Comparison of ENCODE assay signal across 12 cellular contexts in genomic region chr3:40299721-40300335, GRCh38. TPM values are rescaled to one million over a fixed set of nuclear protein-coding genes. Genes with fewer than 3 reads are reported as not detected.
DNase-seq lines count a peak whose midpoint lies in the region; ATAC-seq lines count a peak whose summit lies in the region.
"Had no signal": no experiment of that assay in that cellular context is flagged by ENCODE, and none has a peak within 500 bp of the region (broad histone marks: within the 10 kb centered on the region; RNA-seq: fewer than 3 reads in every experiment).

No MANE protein-coding gene starts in this region.

- H3K4me1 Mint-ChIP-seq in central memory CD8-positive, alpha-beta T cell, result no peaks in the 10 kb centered on the region
- H3K4me1 Mint-ChIP-seq in activated T-helper 17 cell treated with anti-CD3 and anti-CD28 coated beads, Interleukin-2, amount 50 U/mL, for 72 hours, result no peaks in the 10 kb centered on the region
- no peaks in the 10 kb centered on the region for H3K4me1 Mint-ChIP-seq in activated CD4-positive, alpha-beta memory T cell treated with anti-CD3 and anti-CD28 coated beads, Interleukin-2, amount 10 ng/mL, durations not matched to agents 7 days and 5 days
- H3K4me1 Mint-ChIP-seq: activated naive CD8-positive, alpha-beta T cell treated with anti-CD3 and anti-CD28 coated beads for 36 hours had no signal

- H3K4me3 ChIP-seq in BLaER1 treated with 17β-estradiol and CSF1 and Interleukin-3, amounts not matched to agents 10 nM and 100 nM, result no peak overlapping the region
- no peak overlapping the region for H3K4me3 ChIP-seq in mesendoderm (ENCODE audit: low read length)
- H3K4me3 ChIP-seq: tibial nerve had no signal

- H3K9me3 Mint-ChIP-seq in central memory CD8-positive, alpha-beta T cell, result no peaks in the 10 kb centered on the region
- H3K9me3 Mint-ChIP-seq in activated T-helper 17 cell treated with anti-CD3 and anti-CD28 coated beads, Interleukin-2, amount 50 U/mL, for 72 hours, result no peaks in the 10 kb centered on the region
- H3K9me3 Mint-ChIP-seq in activated CD4-positive, alpha-beta memory T cell treated with anti-CD3 and anti-CD28 coated beads, Interleukin-2, amount 10 ng/mL, durations not matched to agents 7 days and 5 days, result no peaks in the 10 kb centered on the region
- H3K9me3 Mint-ChIP-seq: activated naive CD8-positive, alpha-beta T cell treated with anti-CD3 and anti-CD28 coated beads for 36 hours had no signal

- DNase-seq in NCI-H460 (ENCODE audit: extremely low read depth, low read depth) (peak; percentile 30), mesendoderm (no peak), NCI-H1092 (lab: John Stamatoyannopoulos, UW) (no peak)
- no peak for DNase-seq in central memory CD8-positive, alpha-beta T cell (ENCODE audit: low spot score in 2 of 2)
- no peak for DNase-seq in central memory CD4-positive, alpha-beta T cell
- no peak for DNase-seq in activated CD4-positive, alpha-beta memory T cell treated with anti-CD3 and anti-CD28 coated beads, Interleukin-2, amount 10 ng/mL, durations not matched to agents 7 days and 5 days
- DNase-seq: activated naive CD8-positive, alpha-beta T cell treated with anti-CD3 and anti-CD28 coated beads for 36 hours; NCI-H2107; T1000 had no signal

- H3K9ac ChIP-seq in BLaER1 treated with 17β-estradiol and CSF1 and Interleukin-3, amounts not matched to agents 10 nM and 100 nM, result peak overlapping the region in 1 of 11 experiments; percentile 47; a peak in 1 of 22 replicates
- no peak overlapping the region for H3K9ac ChIP-seq in mesendoderm (ENCODE audit: low read length)

- no peak overlapping the region for H3K4me3 Mint-ChIP-seq in central memory CD8-positive, alpha-beta T cell
- H3K4me3 Mint-ChIP-seq in activated T-helper 17 cell treated with anti-CD3 and anti-CD28 coated beads, Interleukin-2, amount 50 U/mL, for 72 hours, result no peak overlapping the region
- no peak overlapping the region for H3K4me3 Mint-ChIP-seq in activated CD4-positive, alpha-beta memory T cell treated with anti-CD3 and anti-CD28 coated beads, Interleukin-2, amount 10 ng/mL, durations not matched to agents 7 days and 5 days
- H3K4me3 Mint-ChIP-seq: activated naive CD8-positive, alpha-beta T cell treated with anti-CD3 and anti-CD28 coated beads for 36 hours had no signal

- no peak overlapping the region for H2AK5ac ChIP-seq in mesendoderm (ENCODE audit: low read length)

- ATAC-seq in central memory CD8-positive, alpha-beta T cell (replicated peaks; ENCODE audit: extremely low read depth, poor library complexity, severe bottlenecking), result no peak
- no peak for ATAC-seq in activated T-helper 17 cell treated with anti-CD3 and anti-CD28 coated beads, Interleukin-2, amount 50 U/mL, for 72 hours (replicated peaks)

- WGBS in mesendoderm (ENCODE audit: extremely low coverage, insufficient coverage, low lambda C conversion rate), result no CpG with 5 or more reads among the region's 3 CpGs

- no peak overlapping the region for H2BK120ac ChIP-seq in mesendoderm (ENCODE audit: low read depth, low read length)

- peak overlapping the region in 6 of 11 experiments; percentile 2 to 71 (median 62); a peak in 10 of 22 replicates for H3K4me2 ChIP-seq in BLaER1 treated with 17β-estradiol and CSF1 and Interleukin-3, amounts not matched to agents 10 nM and 100 nM
- H3K4me2 ChIP-seq in mesendoderm (ENCODE audit: low read length), result no peak overlapping the region

- peak overlapping the region in 3 of 11 experiments; percentile 39 to 78 (median 53); a peak in 7 of 22 replicates for H3K27ac ChIP-seq in BLaER1 treated with 17β-estradiol and CSF1 and Interleukin-3, amounts not matched to agents 10 nM and 100 nM
- no peak overlapping the region for H3K27ac ChIP-seq in mesendoderm (ENCODE audit: low read depth, low read length)

- H3K27ac Mint-ChIP-seq in central memory CD8-positive, alpha-beta T cell (ENCODE audit: low read depth), result peak overlapping the region; percentile 2
- no peak overlapping the region for H3K27ac Mint-ChIP-seq in activated T-helper 17 cell treated with anti-CD3 and anti-CD28 coated beads, Interleukin-2, amount 50 U/mL, for 72 hours
- H3K27ac Mint-ChIP-seq in activated CD4-positive, alpha-beta memory T cell treated with anti-CD3 and anti-CD28 coated beads, Interleukin-2, amount 10 ng/mL, durations not matched to agents 7 days and 5 days, result no peak overlapping the region
- H3K27ac Mint-ChIP-seq: activated naive CD8-positive, alpha-beta T cell treated with anti-CD3 and anti-CD28 coated beads for 36 hours had no signal

- H2BK5ac ChIP-seq in mesendoderm (ENCODE audit: low read length), result no peak overlapping the region

- H3K18ac ChIP-seq in mesendoderm (ENCODE audit: low read length), result no peak overlapping the region

- peaks cover 6% of the 10 kb centered on the region for H3K36me3 Mint-ChIP-seq in central memory CD8-positive, alpha-beta T cell (ENCODE audit: insufficient read depth)
- peaks cover 22% of the 10 kb centered on the region for H3K36me3 Mint-ChIP-seq in activated T-helper 17 cell treated with anti-CD3 and anti-CD28 coated beads, Interleukin-2, amount 50 U/mL, for 72 hours (ENCODE audit: low read depth)
- no peaks in the 10 kb centered on the region for H3K36me3 Mint-ChIP-seq in activated CD4-positive, alpha-beta memory T cell treated with anti-CD3 and anti-CD28 coated beads, Interleukin-2, amount 10 ng/mL, durations not matched to agents 7 days and 5 days (ENCODE audit: low read depth)

- H3K4me1 ChIP-seq in BLaER1 treated with 17β-estradiol and CSF1 and Interleukin-3, amounts not matched to agents 10 nM and 100 nM, result peaks cover 0 to 42% (median 8%) of the 10 kb centered on the region in 10 experiments; a peak in 11 of 20 replicates
- H3K4me1 ChIP-seq in mesendoderm (ENCODE audit: control insufficient read depth, low read depth, low read length), result no peaks in the 10 kb centered on the region

- peaks cover 0 to 5% (median 0%) of the 10 kb centered on the region in 11 experiments; a peak in 2 of 22 replicates for H3K9me3 ChIP-seq in BLaER1 treated with 17β-estradiol and CSF1 and Interleukin-3, amounts not matched to agents 10 nM and 100 nM (replicated peaks in 1 of 11)
- H3K9me3 ChIP-seq: tibial nerve had no signal

- H4K20me1 ChIP-seq in BLaER1 treated with 17β-estradiol and CSF1 and Interleukin-3, amounts not matched to agents 10 nM and 100 nM, result no peaks in the 10 kb centered on the region; a peak in 2 of 22 replicates

- peaks cover 0 to 7% (median 0%) of the 10 kb centered on the region in 11 experiments; a peak in 1 of 22 replicates for H3K36me3 ChIP-seq in BLaER1 treated with 17β-estradiol and CSF1 and Interleukin-3, amounts not matched to agents 10 nM and 100 nM
- H3K36me3 ChIP-seq in mesendoderm (ENCODE audit: control insufficient read depth, insufficient read depth, low read length), result no peaks in the 10 kb centered on the region

- peak overlapping the region; percentile 28 for H4K8ac ChIP-seq in mesendoderm (ENCODE audit: low read depth, low read length)

- no peaks in the 10 kb centered on the region for H3K27me3 Mint-ChIP-seq in central memory CD8-positive, alpha-beta T cell
- H3K27me3 Mint-ChIP-seq in activated T-helper 17 cell treated with anti-CD3 and anti-CD28 coated beads, Interleukin-2, amount 50 U/mL, for 72 hours, result no peaks in the 10 kb centered on the region
- no peaks in the 10 kb centered on the region for H3K27me3 Mint-ChIP-seq in activated CD4-positive, alpha-beta memory T cell treated with anti-CD3 and anti-CD28 coated beads, Interleukin-2, amount 10 ng/mL, durations not matched to agents 7 days and 5 days
- H3K27me3 Mint-ChIP-seq: activated naive CD8-positive, alpha-beta T cell treated with anti-CD3 and anti-CD28 coated beads for 36 hours had no signal

- no peaks in the 10 kb centered on the region for H3K27me3 ChIP-seq in BLaER1 treated with 17β-estradiol and CSF1 and Interleukin-3, amounts not matched to agents 10 nM and 100 nM
- no peaks in the 10 kb centered on the region for H3K27me3 ChIP-seq in mesendoderm (ENCODE audit: insufficient read depth, low read length, poor library complexity)
- H3K27me3 ChIP-seq: tibial nerve had no signal

- H3K56ac ChIP-seq in mesendoderm (ENCODE audit: low read length), result no peak overlapping the region

- CTCF ChIA-PET in activated CD4-positive, alpha-beta memory T cell treated with anti-CD3 and anti-CD28 coated beads, Interleukin-2, amount 10 ng/mL, durations not matched to agents 7 days and 5 days (lab: Charles Lee), result interaction anchor here (1.4 kb wide), 1 partner anchor 9 kb away, joined by 7 read pairs; the partner anchor contains the start of gene EIF1B

- H3K79me1 ChIP-seq in mesendoderm (ENCODE audit: low read length), result no peaks in the 10 kb centered on the region

- no peak overlapping the region for H4K5ac ChIP-seq in mesendoderm (ENCODE audit: low read length)

- no peak overlapping the region for H3K23ac ChIP-seq in mesendoderm (ENCODE audit: low read length)

- H3K79me2 ChIP-seq in mesendoderm (ENCODE audit: control insufficient read depth, insufficient read depth, low read length), result no peaks in the 10 kb centered on the region

- no peak overlapping the region for H3K4ac ChIP-seq in mesendoderm (ENCODE audit: low read depth, low read length)

- POLR2A ChIA-PET in activated CD4-positive, alpha-beta memory T cell treated with anti-CD3 and anti-CD28 coated beads, Interleukin-2, amount 10 ng/mL, durations not matched to agents 7 days and 5 days (lab: Charles Lee), result interaction anchor here (1.2 kb wide), 1 partner anchor 9 kb away, joined by 5 read pairs; no protein-coding TSS in a partner anchor

- no peak overlapping the region for H2BK15ac ChIP-seq in mesendoderm (replicated peaks; ENCODE audit: low read depth)

RNA-seq across cellular contexts. Expression of gene EIF1B, which starts 9.7 kb away (rescaled TPM):
- total RNA-seq in NCI-H460 (2014; rRNA removed; shearing (Covaris generic)), result 25.6 and 29.2 TPM in 2 replicates
- polyA plus RNA-seq in NCI-H460 (2014; cell fraction: nucleus; rRNA removed), result 16.1 and 28.1 TPM in 2 replicates
- 109 TPM for polyA plus RNA-seq in mesendoderm (2013, experiment 1 of 2)
- polyA plus RNA-seq in mesendoderm (2013, experiment 2 of 2), result 108 TPM
- 10 to 100 TPM; 36.3 to 36.8 TPM for total RNA-seq in activated T-helper 17 cell treated with anti-CD3 and anti-CD28 coated beads, Interleukin-2, amount 50 U/mL, for 72 hours
- total RNA-seq in activated CD4-positive, alpha-beta memory T cell treated with anti-CD3 and anti-CD28 coated beads, Interleukin-2, amount 10 ng/mL, durations not matched to agents 7 days and 5 days, result 10 to 100 TPM; 39.2 to 41.9 TPM
